8 cellular contexts compared by ENCODE assay signal in the genomic region with DNA sequence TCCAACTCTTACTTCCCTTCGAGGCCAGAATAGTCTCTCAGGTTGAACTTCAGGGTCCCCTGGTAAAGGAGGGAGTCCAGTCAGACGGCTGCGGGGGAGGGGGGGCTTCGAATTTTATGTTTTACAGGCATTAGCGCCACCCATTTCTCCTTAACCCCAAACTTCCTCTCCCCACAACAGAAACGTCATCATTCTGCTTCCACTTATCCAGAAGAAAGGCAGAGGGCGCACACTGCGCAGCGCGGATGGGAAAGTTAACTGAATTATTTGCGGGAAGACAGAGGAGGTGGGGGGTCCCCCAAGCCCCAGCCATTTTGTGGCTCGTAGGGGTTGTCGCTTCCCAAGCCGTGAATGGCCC. TPM values are rescaled to one million over a fixed set of nuclear protein-coding genes. Genes with fewer than 3 reads are reported as not detected.
DNase-seq lines count a peak whose midpoint lies in the region; ATAC-seq and TF ChIP-seq lines count a peak whose summit lies in the region.

No MANE protein-coding gene starts in this region.

- no peak for TF ChIP-seq CTCF in CD4-positive, alpha-beta T cell (IDR thresholded peaks at IDR 0.05)
- TF ChIP-seq CTCF in OCI-LY1 (IDR thresholded peaks at IDR 0.05; ENCODE audit: low read length) (peak; percentile 8; the same call in 1 of the 2 replicates), brain microvascular endothelial cell (IDR thresholded peaks at IDR 0.05; ENCODE audit: low read depth, low read length, missing control alignments) (peak; percentile 43)

- no peaks in the 10 kb centered on the region for H3K9me3 Mint-ChIP-seq in CD4-positive, alpha-beta T cell

- in situ Hi-C loops in brain microvascular endothelial cell (cut with HindIII; ENCODE audit: low pct_ligation_motif_present, low sequenced_read_pairs) = no loop called here

- H3K79me2 ChIP-seq in OCI-LY1 (ENCODE audit: insufficient read depth, low read length) = no peaks in the 10 kb centered on the region

- peak overlapping the region; percentile 76 for H3K9ac ChIP-seq in OCI-LY1 (ENCODE audit: low read length)

- peaks cover 37% of the 10 kb centered on the region for H3K4me1 ChIP-seq in OCI-LY1 (ENCODE audit: insufficient read depth, low read length, severe bottlenecking)

- peaks cover 43% of the 10 kb centered on the region for H3K36me3 Mint-ChIP-seq in CD4-positive, alpha-beta T cell (ENCODE audit: low read depth)

- peak overlapping the region; percentile 93 for H3K4me2 ChIP-seq in OCI-LY1 (ENCODE audit: low read length)

- H3K27ac ChIP-seq in CD4-positive, alpha-beta T cell (ENCODE audit: low read depth, low read length) = peak overlapping the region; percentile 97
- H3K27ac ChIP-seq in OCI-LY1 (ENCODE audit: low read depth, low read length, poor library complexity, severe bottlenecking) (no peak overlapping the region), brain microvascular endothelial cell (peak overlapping the region; percentile 85)

- H3K9me3 ChIP-seq in CD4-positive, alpha-beta T cell (ENCODE audit: control insufficient read depth, low read length) = no peaks in the 10 kb centered on the region
- H3K9me3 ChIP-seq in OCI-LY1 (ENCODE audit: low read length) (no peaks in the 10 kb centered on the region), iPS-18c (ENCODE audit: control insufficient read depth, insufficient read depth, low read length) (no peaks in the 10 kb centered on the region)

- H3K36me3 ChIP-seq in OCI-LY1 (ENCODE audit: insufficient read depth, low read length) (0 out of 2 replicates have a peak, but pooled peaks cover 4% of the 10 kb centered on the region), brain microvascular endothelial cell (replicated peaks) (peaks cover 4% of the 10 kb centered on the region)

- no peak for TF ChIP-seq RAD21 in Ishikawa (IDR thresholded peaks at IDR 0.05; ENCODE audit: low read depth)

- H3F3A ChIP-seq in OCI-LY1 (ENCODE audit: insufficient read depth, low read length) = peaks cover 4% of the 10 kb centered on the region; the same call in 1 of the 2 replicates

- H3K4me1 Mint-ChIP-seq in CD4-positive, alpha-beta T cell (ENCODE audit: low read depth) = peaks cover 84% of the 10 kb centered on the region

- DNase-seq in CD4-positive, alpha-beta T cell = peak in 3 of 10 experiments; percentile 34 to 36 (median 35)
- peak; percentile 81 for DNase-seq in brain microvascular endothelial cell
- peak; percentile 87 for DNase-seq in sciatic nerve (ENCODE audit: low spot score)
- DNase-seq in GM19240 (ENCODE audit: insufficient read length, low spot score) = no peak

- H3K9me2 ChIP-seq in OCI-LY1 (ENCODE audit: low read depth, low read length) = no peaks in the 10 kb centered on the region

- CTCF ChIA-PET in CD4-positive, alpha-beta T cell (lab: Charles Lee) = interaction anchor here (3.9 kb wide), 1 partner anchor 83 kb away, joined by 12 read pairs; no protein-coding TSS in a partner anchor

- no peaks in the 10 kb centered on the region for H3K27me3 Mint-ChIP-seq in CD4-positive, alpha-beta T cell

- intact Hi-C loops in CD4-positive, alpha-beta T cell (cut with DNase I, micrococcal nuclease) = no loop called here
- intact Hi-C loops in sciatic nerve (cut with DNase I) = no loop called here

- no peaks in the 10 kb centered on the region for H4K20me1 ChIP-seq in OCI-LY1 (ENCODE audit: insufficient read depth, low read length)

- H3K27ac Mint-ChIP-seq in CD4-positive, alpha-beta T cell = peak overlapping the region; percentile 97

- no peak for TF ChIP-seq EP300 in Ishikawa (IDR thresholded peaks at IDR 0.05; ENCODE audit: borderline replicate concordance)

- POLR2A ChIA-PET in CD4-positive, alpha-beta T cell (lab: Charles Lee) = interaction anchor here (0.6 to 7.3 kb wide), 26 partner anchors 9 to 350 kb away, joined by 3 to 130 read pairs (median 6); a partner anchor contains a TSS

- ATAC-seq in CD4-positive, alpha-beta T cell (ENCODE audit: poor library complexity) = peak; percentile 15
- peak; percentile 31 for ATAC-seq in GM19351 (IDR thresholded peaks at IDR 0.05; ENCODE audit: unreplicated experiment)
- peak; percentile 84 for ATAC-seq in sciatic nerve

- peak overlapping the region; percentile 100 for H3K4me3 Mint-ChIP-seq in CD4-positive, alpha-beta T cell

- 0 out of 2 replicates have a peak overlapping the region, but pooled peaks have one; percentile 53 for H2AFZ ChIP-seq in OCI-LY1 (ENCODE audit: low read length)

- H3K4me3 ChIP-seq in OCI-LY1 (ENCODE audit: low read depth, low read length, poor library complexity, severe bottlenecking) = peak overlapping the region; percentile 81
- H3K4me3 ChIP-seq in brain microvascular endothelial cell (ENCODE audit: low read depth, low read length) = peak overlapping the region; percentile 100
- H3K4me3 ChIP-seq in iPS-18c (ENCODE audit: insufficient read depth, low read depth, low read length) = peak overlapping the region; percentile 42; the same call in 1 of the 2 replicates

- no peaks in the 10 kb centered on the region for H3K27me3 ChIP-seq in CD4-positive, alpha-beta T cell (ENCODE audit: control insufficient read depth, insufficient read depth, low read length)
- no peaks in the 10 kb centered on the region for H3K27me3 ChIP-seq in OCI-LY1 (ENCODE audit: insufficient read depth, low read length)
- H3K27me3 ChIP-seq in brain microvascular endothelial cell (replicated peaks) = no peaks in the 10 kb centered on the region

TF ChIP-seq in Ishikawa, 13 proteins besides CTCF, POLR2A, EP300 and RAD21:
- TF ChIP-seq TCF12 (IDR thresholded peaks at IDR 0.05; ENCODE audit: low read depth) (no peak), CREB1 (IDR thresholded peaks at IDR 0.05; ENCODE audit: low read depth) (peak; percentile 62; the same call in 1 of the 2 replicates), FOXM1 (IDR thresholded peaks at IDR 0.05; ENCODE audit: borderline replicate concordance, low read depth) (no peak), NFIC (IDR thresholded peaks at IDR 0.05) (no peak), ZBTB7A (IDR thresholded peaks at IDR 0.05; ENCODE audit: low read depth) (peak; percentile 39; the same call in 1 of the 2 replicates), TEAD4 (IDR thresholded peaks at IDR 0.05) (no peak), TAF1 (IDR thresholded peaks at IDR 0.05; ENCODE audit: low read depth) (no peak), YY1 (IDR thresholded peaks at IDR 0.05; ENCODE audit: low read depth) (peak; percentile 15; the same call in 1 of the 2 replicates)
- TF ChIP-seq, protein P1, sequence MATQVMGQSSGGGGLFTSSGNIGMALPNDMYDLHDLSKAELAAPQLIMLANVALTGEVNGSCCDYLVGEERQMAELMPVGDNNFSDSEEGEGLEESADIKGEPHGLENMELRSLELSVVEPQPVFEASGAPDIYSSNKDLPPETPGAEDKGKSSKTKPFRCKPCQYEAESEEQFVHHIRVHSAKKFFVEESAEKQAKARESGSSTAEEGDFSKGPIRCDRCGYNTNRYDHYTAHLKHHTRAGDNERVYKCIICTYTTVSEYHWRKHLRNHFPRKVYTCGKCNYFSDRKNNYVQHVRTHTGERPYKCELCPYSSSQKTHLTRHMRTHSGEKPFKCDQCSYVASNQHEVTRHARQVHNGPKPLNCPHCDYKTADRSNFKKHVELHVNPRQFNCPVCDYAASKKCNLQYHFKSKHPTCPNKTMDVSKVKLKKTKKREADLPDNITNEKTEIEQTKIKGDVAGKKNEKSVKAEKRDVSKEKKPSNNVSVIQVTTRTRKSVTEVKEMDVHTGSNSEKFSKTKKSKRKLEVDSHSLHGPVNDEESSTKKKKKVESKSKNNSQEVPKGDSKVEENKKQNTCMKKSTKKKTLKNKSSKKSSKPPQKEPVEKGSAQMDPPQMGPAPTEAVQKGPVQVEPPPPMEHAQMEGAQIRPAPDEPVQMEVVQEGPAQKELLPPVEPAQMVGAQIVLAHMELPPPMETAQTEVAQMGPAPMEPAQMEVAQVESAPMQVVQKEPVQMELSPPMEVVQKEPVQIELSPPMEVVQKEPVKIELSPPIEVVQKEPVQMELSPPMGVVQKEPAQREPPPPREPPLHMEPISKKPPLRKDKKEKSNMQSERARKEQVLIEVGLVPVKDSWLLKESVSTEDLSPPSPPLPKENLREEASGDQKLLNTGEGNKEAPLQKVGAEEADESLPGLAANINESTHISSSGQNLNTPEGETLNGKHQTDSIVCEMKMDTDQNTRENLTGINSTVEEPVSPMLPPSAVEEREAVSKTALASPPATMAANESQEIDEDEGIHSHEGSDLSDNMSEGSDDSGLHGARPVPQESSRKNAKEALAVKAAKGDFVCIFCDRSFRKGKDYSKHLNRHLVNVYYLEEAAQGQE (IDR thresholded peaks at IDR 0.05; ENCODE audit: low read depth) = no peak
- TF ChIP-seq, protein P2, sequence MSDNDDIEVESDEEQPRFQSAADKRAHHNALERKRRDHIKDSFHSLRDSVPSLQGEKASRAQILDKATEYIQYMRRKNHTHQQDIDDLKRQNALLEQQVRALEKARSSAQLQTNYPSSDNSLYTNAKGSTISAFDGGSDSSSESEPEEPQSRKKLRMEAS (IDR thresholded peaks at IDR 0.05) = no peak

RNA-seq across cellular contexts. Expression of a gene that starts 0.5 kb away (rescaled TPM):
- 100 to 1,000 TPM in 1 of 2 experiments, 10 to 100 TPM in 1; 97.1 to 101 TPM for total RNA-seq in CD4-positive, alpha-beta T cell
- total RNA-seq in sciatic nerve = 178 TPM

RNA-seq across cellular contexts. Expression of a gene that starts 30.1 kb away (rescaled TPM):
- total RNA-seq in CD4-positive, alpha-beta T cell = under 1 TPM; 0.47 to 0.52 TPM
- total RNA-seq in sciatic nerve = 1,180 TPM

Comparison
In these comparisons a context has a peak if more than half of its experiments do, and no peak if none do; other contexts are left out.
1. ATAC-seq: peak in every context shown above with its lines; median percentile 84 in sciatic nerve; 31 in GM19351; 15 in CD4-positive, alpha-beta T cell.
2. H3K4me3 ChIP-seq: peak in every context shown above with its lines; median percentile 100 in brain microvascular endothelial cell; 81 in OCI-LY1; 42 in iPS-18c.
3. RNA of a gene that starts 30.1 kb away (total RNA-seq): 1,180 TPM in sciatic nerve (single experiment); 0.47 to 0.52 TPM in CD4-positive, alpha-beta T cell; every median in the first group is over 100 times any median in the second.